Comparison of ENCODE assay signal across 1 cellular context in genomic region chr4:173014836-173015235, GRCh38.
TF ChIP-seq lines count a peak whose summit lies in the region.

No MANE protein-coding gene starts in this region.

TF ChIP-seq in A549, 52 proteins besides CTCF, POLR2A, EP300 and RAD21 (continued from another document):
- TF ChIP-seq ATOH8 (CRISPR knock-in tag; IDR thresholded peaks at IDR 0.05; ENCODE audit: low read depth) (no peak), RCOR1 (IDR thresholded peaks at IDR 0.05; ENCODE audit: low read depth, low read length) (no peak)
